9 cellular contexts compared by ENCODE assay signal in the genomic region with DNA sequence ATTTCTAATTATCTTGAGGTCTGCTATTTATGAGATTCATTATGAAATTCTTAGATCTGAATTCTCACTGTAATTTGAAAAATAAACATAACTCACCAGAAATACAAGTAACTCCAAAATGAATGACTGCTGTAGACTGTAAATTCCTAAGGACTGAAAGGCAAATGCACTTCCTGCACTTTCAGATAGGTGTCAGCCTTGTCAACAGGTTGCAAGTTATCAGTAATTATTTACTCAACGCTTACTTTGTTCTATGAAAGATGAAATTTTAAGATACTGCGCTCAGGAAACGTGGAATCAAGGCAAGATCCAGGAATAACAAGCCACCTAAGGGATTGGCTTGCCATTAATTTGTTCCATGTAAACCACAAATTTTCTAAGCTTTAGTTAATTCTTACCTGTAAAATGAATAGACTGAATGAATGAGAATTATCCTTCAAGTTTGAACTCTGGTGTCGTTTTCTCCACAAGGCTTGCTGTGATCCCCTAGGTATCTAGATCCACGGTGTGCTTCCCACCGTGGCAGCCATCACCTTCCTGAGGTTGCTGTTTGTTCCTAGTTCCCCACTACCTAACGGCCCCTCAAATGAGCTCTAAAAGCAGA. TPM values are rescaled to one million over a fixed set of nuclear protein-coding genes. Genes with fewer than 3 reads are reported as not detected.
A peak's percentile ranks its signal among the peaks of the same experiment; 100 is the strongest.
DNase-seq lines count a peak whose midpoint lies in the region; ATAC-seq and TF ChIP-seq lines count a peak whose summit lies in the region.
"Had no signal": no experiment of that assay in that cellular context is flagged by ENCODE, and none has a peak within 500 bp of the region (broad histone marks: within the 10 kb centered on the region; RNA-seq: fewer than 3 reads in every experiment).

No MANE protein-coding gene starts in this region.

- peak; percentile 78 for ATAC-seq in HG02973 (IDR thresholded peaks at IDR 0.05; ENCODE audit: unreplicated experiment)
- ATAC-seq in Panc1 = peak; percentile 75
- ATAC-seq in naive thymus-derived CD4-positive, alpha-beta T cell = peak; percentile 52
- no peak for ATAC-seq in GM19324 (IDR thresholded peaks at IDR 0.05; ENCODE audit: low FRiP score, unreplicated experiment)

- H3K27me3 Mint-ChIP-seq in naive thymus-derived CD4-positive, alpha-beta T cell = no peaks in the 10 kb centered on the region
- H3K27me3 Mint-ChIP-seq: stimulated activated naive CD8-positive, alpha-beta T cell treated with anti-CD3 and anti-CD28 coated beads, Interleukin-15, Interleukin-2, amounts not matched to agents 100 ng/mL and 50 ng/mL, for 24 hours had no signal

- no peak overlapping the region for H3K4me3 Mint-ChIP-seq in naive thymus-derived CD4-positive, alpha-beta T cell
- H3K4me3 Mint-ChIP-seq: stimulated activated naive CD8-positive, alpha-beta T cell treated with anti-CD3 and anti-CD28 coated beads, Interleukin-15, Interleukin-2, amounts not matched to agents 100 ng/mL and 50 ng/mL, for 24 hours had no signal

- H3K9me3 Mint-ChIP-seq in naive thymus-derived CD4-positive, alpha-beta T cell = no peaks in the 10 kb centered on the region
- H3K9me3 Mint-ChIP-seq: stimulated activated naive CD8-positive, alpha-beta T cell treated with anti-CD3 and anti-CD28 coated beads, Interleukin-15, Interleukin-2, amounts not matched to agents 100 ng/mL and 50 ng/mL, for 24 hours had no signal

- DNase-seq in stimulated activated CD4-positive, alpha-beta T cell treated with anti-CD3 and anti-CD28 coated beads, Interleukin-15, amount 100 ng/mL, for 24 hours = peak; percentile 23
- DNase-seq in stimulated activated CD4-positive, alpha-beta T cell treated with anti-CD3 and anti-CD28 coated beads, Interleukin-12 subunit alpha, Interleukin-12 subunit beta, amount 100 ng/mL, for 4 hours = no peak
- peak; percentile 74 for DNase-seq in Panc1 (ENCODE audit: low read depth, low spot score)
- DNase-seq in dermis microvascular lymphatic vessel endothelial cell (ENCODE audit: low read depth in 2 of 2) = peak; percentile 51 to 69
- peak in 6 of 9 donors; percentile 13 to 31 (median 17) for DNase-seq in naive thymus-derived CD4-positive, alpha-beta T cell
- no peak for DNase-seq in NCI-H1105 treated with DMSO at 0.1 percent for 48 hours (lab: John Stamatoyannopoulos, UW)

- H3K27me3 ChIP-seq in Panc1 (ENCODE audit: control insufficient read depth, insufficient read depth, low read length) = no peaks in the 10 kb centered on the region
- no peaks in the 10 kb centered on the region for H3K27me3 ChIP-seq in naive thymus-derived CD4-positive, alpha-beta T cell (ENCODE audit: control insufficient read depth in 2 of 2, insufficient read depth in 2 of 2, low read length in 2 of 2)

- POLR2A ChIA-PET in Panc1 (lab: Charles Lee) = interaction anchor here (0.7 kb wide), 1 partner anchor 910 kb away, joined by 8 read pairs; no protein-coding TSS in a partner anchor
- POLR2A ChIA-PET in naive thymus-derived CD4-positive, alpha-beta T cell (lab: Charles Lee) = no interaction called here

- peaks cover 45% of the 10 kb centered on the region for H3K4me1 ChIP-seq in Panc1 (ENCODE audit: control insufficient read depth, insufficient read depth, low read length)
- H3K4me1 ChIP-seq in naive thymus-derived CD4-positive, alpha-beta T cell (ENCODE audit: control insufficient read depth in 2 of 2, insufficient read depth in 2 of 2, low read length in 2 of 2) = no peaks in the 10 kb centered on the region

- H3K4me3 ChIP-seq in Panc1 (ENCODE audit: low read depth in 2 of 2, low read length in 2 of 2) = no peak overlapping the region
- no peak overlapping the region for H3K4me3 ChIP-seq in naive thymus-derived CD4-positive, alpha-beta T cell (ENCODE audit: low read length)

- peaks cover 0 to 17% (median 0%) of the 10 kb centered on the region in 5 donors for H3K36me3 Mint-ChIP-seq in naive thymus-derived CD4-positive, alpha-beta T cell

- H3K27ac Mint-ChIP-seq in naive thymus-derived CD4-positive, alpha-beta T cell = no peak overlapping the region
- H3K27ac Mint-ChIP-seq: stimulated activated naive CD8-positive, alpha-beta T cell treated with anti-CD3 and anti-CD28 coated beads, Interleukin-15, Interleukin-2, amounts not matched to agents 100 ng/mL and 50 ng/mL, for 24 hours had no signal

- CTCF ChIA-PET in Panc1 (lab: Charles Lee) = interaction anchor here (0.8 kb wide), 1 partner anchor 14 kb away, joined by 3 read pairs; no protein-coding TSS in a partner anchor
- CTCF ChIA-PET in naive thymus-derived CD4-positive, alpha-beta T cell (lab: Charles Lee) = interaction anchor here (0.6 kb wide), 2 partner anchors 108 to 1563 kb away, joined by 3 read pairs; no protein-coding TSS in a partner anchor

- BruUV-seq in Panc1 (replicated peaks; lab: Mats Ljungman, UMichigan) = TSS peak; percentile 21

- H3K9me3 ChIP-seq in Panc1 (ENCODE audit: control insufficient read depth, insufficient read depth, low read depth, low read length) = no peaks in the 10 kb centered on the region
- no peaks in the 10 kb centered on the region for H3K9me3 ChIP-seq in naive thymus-derived CD4-positive, alpha-beta T cell (ENCODE audit: control insufficient read depth in 2 of 3, low read length in 3 of 3)

- H3K27ac ChIP-seq in Panc1 (ENCODE audit: low read length) = peak overlapping the region; percentile 76
- no peak overlapping the region for H3K27ac ChIP-seq in naive thymus-derived CD4-positive, alpha-beta T cell (ENCODE audit: low read depth, low read length)

- TF ChIP-seq CTCF in Panc1 (IDR thresholded peaks at IDR 0.05) = peak; percentile 89

- H3K4me1 Mint-ChIP-seq in naive thymus-derived CD4-positive, alpha-beta T cell = peaks cover 0 to 4% (median 0%) of the 10 kb centered on the region in 7 donors

- intact Hi-C loops in Panc1 (cut with micrococcal nuclease; ENCODE audit: unreplicated experiment) = loop anchor here (10.0 kb wide), 1 partner anchor 106 kb away; no protein-coding TSS in a partner anchor
- intact Hi-C loops in naive thymus-derived CD4-positive, alpha-beta T cell (cut with micrococcal nuclease) = loop anchor here (1.0 to 5.0 kb wide), 4 partner anchors 228 to 1986 kb away; no protein-coding TSS in a partner anchor

- peaks cover 12% of the 10 kb centered on the region for H3K36me3 ChIP-seq in Panc1 (ENCODE audit: control insufficient read depth, insufficient read depth, low read length)
- peaks cover 0 to 12% (median 0%) of the 10 kb centered on the region in 3 experiments for H3K36me3 ChIP-seq in naive thymus-derived CD4-positive, alpha-beta T cell (ENCODE audit: control insufficient read depth in 2 of 3, insufficient read depth in 3 of 3, low read length in 3 of 3)

- in situ Hi-C loops in Panc1 (cut with HindIII; ENCODE audit: low pct_unique_long_range_greater_than_20kb, low sequenced_read_pairs) = no loop called here

RNA-seq across cellular contexts. Expression of gene DHX32, which starts 12.6 kb away (rescaled TPM):
- total RNA-seq in Panc1 (2021; ENCODE audit: unreplicated experiment) = 117 TPM
- polyA plus RNA-seq in Panc1 (2012; ENCODE audit: insufficient read length) = 94.4 TPM
- 35.0 and 53.2 TPM in 2 replicates for total RNA-seq in dermis microvascular lymphatic vessel endothelial cell
- 10 to 100 TPM in 3 of 5 experiments, 1 to 10 TPM in 2; 9.3 to 13.5 (median 10.8) TPM for total RNA-seq in naive thymus-derived CD4-positive, alpha-beta T cell
- 10 to 100 TPM; 11.3 to 11.8 TPM for polyA plus RNA-seq in naive thymus-derived CD4-positive, alpha-beta T cell

RNA-seq across cellular contexts. Expression of gene FANK1, which starts 27.9 kb away (rescaled TPM):
- total RNA-seq in Panc1 (2021; ENCODE audit: unreplicated experiment) (19.1 TPM), dermis microvascular lymphatic vessel endothelial cell (1.0 TPM in 2 replicates)
- 35.0 TPM for polyA plus RNA-seq in Panc1 (2012; ENCODE audit: insufficient read length)
- total RNA-seq in naive thymus-derived CD4-positive, alpha-beta T cell = under 1 TPM in 3 of 5 experiments, not detected in 2; 0.35 to 0.67 (median 0.37) TPM
- polyA plus RNA-seq in naive thymus-derived CD4-positive, alpha-beta T cell = not detected

RNA-seq across cellular contexts. Expression of gene BCCIP, which starts 45.1 kb away (rescaled TPM):
- total RNA-seq in Panc1 (2021; ENCODE audit: unreplicated experiment) (123 TPM), dermis microvascular lymphatic vessel endothelial cell (23.8 and 28.4 TPM in 2 replicates)
- polyA plus RNA-seq in Panc1 (2012; ENCODE audit: insufficient read length) = 70.3 TPM
- 10 to 100 TPM; 31.3 to 68.4 (median 45.8) TPM for total RNA-seq in naive thymus-derived CD4-positive, alpha-beta T cell
- 100 to 1,000 TPM in 1 of 2 donors, 10 to 100 TPM in 1; 86.0 to 105 TPM for polyA plus RNA-seq in naive thymus-derived CD4-positive, alpha-beta T cell

RNA-seq across cellular contexts. Expression of gene UROS, which starts 45.4 kb away (rescaled TPM):
- total RNA-seq in Panc1 (2021; ENCODE audit: unreplicated experiment) = 103 TPM
- 86.7 TPM for polyA plus RNA-seq in Panc1 (2012; ENCODE audit: insufficient read length)
- 48.5 and 75.2 TPM in 2 replicates for total RNA-seq in dermis microvascular lymphatic vessel endothelial cell
- 10 to 100 TPM; 28.9 to 53.0 (median 41.3) TPM for total RNA-seq in naive thymus-derived CD4-positive, alpha-beta T cell
- 10 to 100 TPM; 59.2 to 60.0 TPM for polyA plus RNA-seq in naive thymus-derived CD4-positive, alpha-beta T cell

Comparison
In these comparisons a context has a peak if more than half of its experiments do, and no peak if none do; other contexts are left out.
1. DNase-seq: peak in stimulated activated CD4-positive, alpha-beta T cell treated with anti-CD3 and anti-CD28 coated beads, Interleukin-15, amount 100 ng/mL, for 24 hours (single experiment), Panc1 (single experiment), dermis microvascular lymphatic vessel endothelial cell (2 of 2) and naive thymus-derived CD4-positive, alpha-beta T cell (6 of 9); none in stimulated activated CD4-positive, alpha-beta T cell treated with anti-CD3 and anti-CD28 coated beads, Interleukin-12 subunit alpha, Interleukin-12 subunit beta, amount 100 ng/mL, for 4 hours (single experiment) and NCI-H1105 treated with DMSO at 0.1 percent for 48 hours (single experiment).